In the genomic region with DNA sequence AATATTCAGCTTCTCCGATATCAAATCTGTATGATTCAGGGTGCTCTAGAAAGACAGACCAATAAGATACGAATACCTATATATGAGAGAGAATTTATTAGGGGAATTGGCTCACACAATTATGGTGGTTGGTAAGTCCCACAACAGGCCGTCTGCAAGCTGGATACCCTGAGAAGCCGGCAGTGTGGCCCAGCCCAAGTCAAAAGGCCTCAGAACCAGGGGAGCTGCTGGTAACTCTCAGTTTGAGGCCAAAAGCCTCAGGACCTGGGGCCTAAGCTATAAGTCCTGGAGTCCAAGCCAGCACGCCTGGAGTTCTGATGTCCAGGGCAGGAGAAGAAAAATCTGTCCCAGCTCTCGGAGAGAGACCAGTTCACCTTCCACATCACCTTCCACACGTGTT, we compare ENCODE assay signal across 25 cellular contexts.
"Had no signal": no experiment of that assay in that cellular context is flagged by ENCODE, and none has a peak within 500 bp of the region (broad histone marks: within the 10 kb centered on the region; RNA-seq: fewer than 3 reads in every experiment).

No MANE protein-coding gene starts in this region.

- ATAC-seq: activated CD4-positive, alpha-beta T cell treated with anti-CD3 and anti-CD28 coated beads for 36 hours; activated CD8-positive, alpha-beta memory T cell treated with anti-CD3 and anti-CD28 coated beads, Interleukin-2, amount 10 ng/mL, durations not matched to agents 7 days and 5 days; activated CD8-positive, alpha-beta T cell treated with anti-CD3 and anti-CD28 coated beads for 36 hours; esophagus mucosa; T-helper 17 cell had no signal

- H3K27me3 Mint-ChIP-seq: activated CD4-positive, alpha-beta T cell treated with anti-CD3 and anti-CD28 coated beads for 36 hours; activated CD4-positive, alpha-beta T cell treated with anti-CD3 and anti-CD28 coated beads, Interleukin-2, amount 10 ng/mL, durations not matched to agents 24 days and 14 days; activated CD8-positive, alpha-beta memory T cell treated with anti-CD3 and anti-CD28 coated beads, Interleukin-2, amount 10 ng/mL, durations not matched to agents 7 days and 5 days; activated CD8-positive, alpha-beta T cell treated with anti-CD3 and anti-CD28 coated beads for 36 hours; activated naive CD8-positive, alpha-beta T cell; T-helper 17 cell had no signal

- H3K36me3 ChIP-seq: brain microvascular endothelial cell had no signal

- H3K27ac Mint-ChIP-seq: activated CD4-positive, alpha-beta T cell treated with anti-CD3 and anti-CD28 coated beads for 36 hours; activated CD4-positive, alpha-beta T cell treated with anti-CD3 and anti-CD28 coated beads, Interleukin-2, amount 10 ng/mL, durations not matched to agents 24 days and 14 days; activated CD8-positive, alpha-beta memory T cell treated with anti-CD3 and anti-CD28 coated beads, Interleukin-2, amount 10 ng/mL, durations not matched to agents 7 days and 5 days; activated CD8-positive, alpha-beta T cell treated with anti-CD3 and anti-CD28 coated beads for 36 hours; activated naive CD8-positive, alpha-beta T cell; activated T-helper 1 cell treated with anti-CD3 and anti-CD28 coated beads, Interleukin-12 subunit alpha, Interleukin-12 subunit beta, Interleukin-2, Interleukin-4 antibody, amounts not matched to agents 30 ng/mL and 10 ng/mL and 1 ng/mL, durations not matched to agents 14 hours and 24 hours and 36 hours; activated T-helper 2 cell treated with anti-CD3 and anti-CD28 coated beads, Interferon-gamma antibody, Interleukin-2, Interleukin-4, amounts not matched to agents 10 μg/mL and 5 μg/mL and 100 μg/mL, durations not matched to agents 14 hours and 24 hours and 36 hours; T-helper 17 cell; T-helper 2 cell treated with Interferon-gamma antibody and Interleukin-4, amounts not matched to agents 5 μg/mL and 100 μg/mL, for 36 hours had no signal

- DNase-seq: activated CD4-positive, alpha-beta T cell treated with anti-CD3 and anti-CD28 coated beads for 36 hours; activated CD4-positive, alpha-beta T cell treated with anti-CD3 and anti-CD28 coated beads, Interleukin-2, amount 10 ng/mL, durations not matched to agents 24 days and 14 days; activated CD4-positive, CD25-positive, alpha-beta regulatory T cell; activated CD4-positive, CD25-positive, alpha-beta regulatory T cell treated with anti-CD3 and anti-CD28 coated beads, Interleukin-2, amount 50 U/mL, for 72 hours; activated CD8-positive, alpha-beta memory T cell treated with anti-CD3 and anti-CD28 coated beads, Interleukin-2, amount 10 ng/mL, durations not matched to agents 7 days and 5 days; activated CD8-positive, alpha-beta memory T cell treated with anti-CD3 and anti-CD28 coated beads, Interleukin-2, amount 50 U/mL, for 4 hours; activated CD8-positive, alpha-beta T cell treated with anti-CD3 and anti-CD28 coated beads for 36 hours; activated gamma-delta T cell treated with Interleukin-2 at 50 U/mL for 16 hours; activated naive CD4-positive, alpha-beta T cell treated with anti-CD3 and anti-CD28 coated beads, Interleukin-2, amount 50 U/mL, for 16 hours; activated naive CD4-positive, alpha-beta T cell treated with Interleukin-2 at 50 U/mL for 16 hours; activated T-cell treated with anti-CD3 and anti-CD28 coated beads, Interleukin-2, amount 50 U/mL, for 1 hour; activated T-cell treated with anti-CD3 and anti-CD28 coated beads, Interleukin-2, amount 50 U/mL, for 48 hours; amniotic stem cell; anterior cingulate cortex; brain microvascular endothelial cell; effector CD8-positive, alpha-beta T cell; foreskin fibroblast; T-helper 1 cell; T-helper 17 cell; T1000 had no signal

- H3K27me3 ChIP-seq: brain microvascular endothelial cell had no signal

- H3K27ac ChIP-seq: brain microvascular endothelial cell had no signal

- H3K4me3 Mint-ChIP-seq: activated CD4-positive, alpha-beta T cell treated with anti-CD3 and anti-CD28 coated beads for 36 hours; activated CD4-positive, alpha-beta T cell treated with anti-CD3 and anti-CD28 coated beads, Interleukin-2, amount 10 ng/mL, durations not matched to agents 24 days and 14 days; activated CD8-positive, alpha-beta memory T cell treated with anti-CD3 and anti-CD28 coated beads, Interleukin-2, amount 10 ng/mL, durations not matched to agents 7 days and 5 days; activated CD8-positive, alpha-beta T cell treated with anti-CD3 and anti-CD28 coated beads for 36 hours; activated naive CD8-positive, alpha-beta T cell; activated T-helper 1 cell treated with anti-CD3 and anti-CD28 coated beads, Interleukin-12 subunit alpha, Interleukin-12 subunit beta, Interleukin-2, Interleukin-4 antibody, amounts not matched to agents 30 ng/mL and 10 ng/mL and 1 ng/mL, durations not matched to agents 14 hours and 24 hours and 36 hours; T-helper 17 cell; T-helper 2 cell treated with Interferon-gamma antibody and Interleukin-4, amounts not matched to agents 5 μg/mL and 100 μg/mL, for 36 hours had no signal
